34 cellular contexts compared by ENCODE assay signal in genomic region chr10:118810796-118811195, GRCh38.
"Had no signal": no experiment of that assay in that cellular context is flagged by ENCODE, and none has a peak within 500 bp of the region (broad histone marks: within the 10 kb centered on the region; RNA-seq: fewer than 3 reads in every experiment).

No MANE protein-coding gene starts in this region.

- H3K4me1 Mint-ChIP-seq: activated B cell treated with CpG ODN at 0.5 μM for 24 hours; activated CD8-positive, alpha-beta memory T cell treated with anti-CD3 and anti-CD28 coated beads, Interleukin-2, amount 10 ng/mL, durations not matched to agents 7 days and 5 days; activated naive CD4-positive, alpha-beta T cell treated with anti-CD3 and anti-CD28 coated beads, Interleukin-2, amount 50 U/mL, for 24 hours; activated naive CD8-positive, alpha-beta T cell treated with anti-CD3 and anti-CD28 coated beads, Interleukin-2, amount 50 U/mL, for 24 hours; T-helper 17 cell had no signal

- H3K36me3 ChIP-seq: adrenal gland, colonic mucosa, WERI-Rb-1 had no signal

- H3K36me3 Mint-ChIP-seq: activated CD4-positive, alpha-beta memory T cell treated with anti-CD3 and anti-CD28 coated beads for 36 hours; activated CD8-positive, alpha-beta memory T cell treated with anti-CD3 and anti-CD28 coated beads, Interleukin-2, amount 10 ng/mL, durations not matched to agents 7 days and 5 days; activated naive CD4-positive, alpha-beta T cell treated with anti-CD3 and anti-CD28 coated beads, Interleukin-2, amount 50 U/mL, for 24 hours; activated naive CD8-positive, alpha-beta T cell treated with anti-CD3 and anti-CD28 coated beads for 36 hours had no signal

- H3K27me3 Mint-ChIP-seq: activated CD8-positive, alpha-beta memory T cell treated with anti-CD3 and anti-CD28 coated beads, Interleukin-2, amount 10 ng/mL, durations not matched to agents 7 days and 5 days; activated naive CD4-positive, alpha-beta T cell treated with anti-CD3 and anti-CD28 coated beads, Interleukin-2, amount 50 U/mL, for 24 hours; activated naive CD8-positive, alpha-beta T cell treated with anti-CD3 and anti-CD28 coated beads for 36 hours; activated naive CD8-positive, alpha-beta T cell treated with anti-CD3 and anti-CD28 coated beads, Interleukin-2, amount 50 U/mL, for 24 hours had no signal

- H3K4me3 ChIP-seq: adrenal gland, body of pancreas, colonic mucosa, dorsolateral prefrontal cortex had no signal

- ATAC-seq: activated CD4-positive, CD25-positive, alpha-beta regulatory T cell treated with anti-CD3 and anti-CD28 coated beads, Interleukin-2, amount 50 U/mL, for 24 hours; activated CD8-positive, alpha-beta memory T cell treated with anti-CD3 and anti-CD28 coated beads, Interleukin-2, amount 10 ng/mL, durations not matched to agents 7 days and 5 days; activated CD8-positive, alpha-beta T cell treated with anti-CD3 and anti-CD28 coated beads, Interleukin-2, amount 10 ng/mL, durations not matched to agents 7 days and 5 days; body of pancreas; esophagus mucosa; T-helper 17 cell had no signal

- DNase-seq: activated B cell treated with CpG ODN at 0.5 μM for 24 hours; activated CD4-positive, alpha-beta memory T cell treated with anti-CD3 and anti-CD28 coated beads for 36 hours; activated CD4-positive, alpha-beta T cell treated with anti-CD3 and anti-CD28 coated beads for 48 hours; activated CD4-positive, alpha-beta T cell treated with anti-CD3 and anti-CD28 coated beads, Interleukin-2, amount 50 U/mL, for 1 hour; activated CD8-positive, alpha-beta memory T cell treated with anti-CD3 and anti-CD28 coated beads, Interleukin-2, amount 10 ng/mL, durations not matched to agents 7 days and 5 days; activated CD8-positive, alpha-beta memory T cell treated with anti-CD3 and anti-CD28 coated beads, Interleukin-2, amount 50 U/mL, for 4 hours; activated CD8-positive, alpha-beta T cell treated with anti-CD3 and anti-CD28 coated beads, Interleukin-2, amount 10 ng/mL, durations not matched to agents 7 days and 5 days; activated effector memory CD4-positive, alpha-beta T cell treated with anti-CD3 and anti-CD28 coated beads, Interleukin-2, amount 50 U/mL, for 16 hours; activated naive CD4-positive, alpha-beta T cell treated with anti-CD3 and anti-CD28 coated beads for 36 hours; activated naive CD8-positive, alpha-beta T cell treated with anti-CD3 and anti-CD28 coated beads for 36 hours; activated naive CD8-positive, alpha-beta T cell treated with anti-CD3 and anti-CD28 coated beads, Interleukin-2, amount 50 U/mL, for 24 hours; activated T-cell treated with anti-CD3 and anti-CD28 coated beads, Interleukin-2, amount 50 U/mL, for 1 hour; activated T-cell treated with anti-CD3 and anti-CD28 coated beads, Interleukin-2, amount 50 U/mL, for 48 hours; adrenal gland; amygdala; body of pancreas; central memory CD4-positive, alpha-beta T cell; cerebellar nuclear complex; colonic mucosa; effector memory CD4-positive, alpha-beta T cell; foreskin fibroblast; T-helper 1 cell; T-helper 17 cell; T1000; WERI-Rb-1 had no signal

- H3K27me3 ChIP-seq: adrenal gland, body of pancreas, colonic mucosa, dorsolateral prefrontal cortex had no signal

- H3K4me1 ChIP-seq: body of pancreas, colonic mucosa had no signal

- H3K9me3 Mint-ChIP-seq: activated B cell treated with CpG ODN at 0.5 μM for 24 hours; activated CD4-positive, alpha-beta memory T cell treated with anti-CD3 and anti-CD28 coated beads for 36 hours; activated naive CD4-positive, alpha-beta T cell treated with anti-CD3 and anti-CD28 coated beads for 36 hours; activated naive CD4-positive, alpha-beta T cell treated with anti-CD3 and anti-CD28 coated beads, Interleukin-2, amount 50 U/mL, for 24 hours; activated naive CD8-positive, alpha-beta T cell treated with anti-CD3 and anti-CD28 coated beads for 36 hours; activated naive CD8-positive, alpha-beta T cell treated with anti-CD3 and anti-CD28 coated beads, Interleukin-2, amount 50 U/mL, for 24 hours; activated T-helper 1 cell treated with anti-CD3 and anti-CD28 coated beads, Interleukin-12 subunit alpha, Interleukin-12 subunit beta, Interleukin-2, Interleukin-4 antibody, amounts not matched to agents 30 ng/mL and 10 ng/mL and 1 ng/mL, durations not matched to agents 14 hours and 24 hours and 36 hours; activated T-helper 2 cell treated with anti-CD3 and anti-CD28 coated beads, Interferon-gamma antibody, Interleukin-2, Interleukin-4, amounts not matched to agents 10 μg/mL and 5 μg/mL and 100 μg/mL, durations not matched to agents 14 hours and 24 hours and 36 hours; dendritic cell treated with granulocyte-macrophage colony-stimulating factor and Interleukin-4, amounts not matched to agents 40 ng/mL and 50 ng/mL, for 4 days; endodermal cell; T-helper 2 cell treated with Interferon-gamma antibody and Interleukin-4, amounts not matched to agents 5 μg/mL and 100 μg/mL, for 36 hours had no signal

- H3K27ac ChIP-seq: adrenal gland, body of pancreas, colonic mucosa, dorsolateral prefrontal cortex, WERI-Rb-1 had no signal

- H3K4me3 Mint-ChIP-seq: activated B cell treated with CpG ODN at 0.5 μM for 24 hours; activated CD4-positive, alpha-beta memory T cell treated with anti-CD3 and anti-CD28 coated beads for 36 hours; activated CD8-positive, alpha-beta memory T cell treated with anti-CD3 and anti-CD28 coated beads, Interleukin-2, amount 10 ng/mL, durations not matched to agents 7 days and 5 days; activated CD8-positive, alpha-beta T cell treated with anti-CD3 and anti-CD28 coated beads, Interleukin-2, amount 10 ng/mL, durations not matched to agents 7 days and 5 days; activated naive CD4-positive, alpha-beta T cell treated with anti-CD3 and anti-CD28 coated beads for 36 hours; activated naive CD4-positive, alpha-beta T cell treated with anti-CD3 and anti-CD28 coated beads, Interleukin-2, amount 50 U/mL, for 24 hours; activated naive CD8-positive, alpha-beta T cell treated with anti-CD3 and anti-CD28 coated beads for 36 hours; activated naive CD8-positive, alpha-beta T cell treated with anti-CD3 and anti-CD28 coated beads, Interleukin-2, amount 50 U/mL, for 24 hours; activated T-helper 1 cell treated with anti-CD3 and anti-CD28 coated beads, Interleukin-12 subunit alpha, Interleukin-12 subunit beta, Interleukin-2, Interleukin-4 antibody, amounts not matched to agents 30 ng/mL and 10 ng/mL and 1 ng/mL, durations not matched to agents 14 hours and 24 hours and 36 hours; dendritic cell treated with granulocyte-macrophage colony-stimulating factor and Interleukin-4, amounts not matched to agents 40 ng/mL and 50 ng/mL, for 4 days; endodermal cell; T-helper 17 cell; T-helper 2 cell treated with Interferon-gamma antibody and Interleukin-4, amounts not matched to agents 5 μg/mL and 100 μg/mL, for 36 hours had no signal

- H3K9me3 ChIP-seq: adrenal gland, body of pancreas, colonic mucosa had no signal

- H3K27ac Mint-ChIP-seq: activated B cell treated with CpG ODN at 0.5 μM for 24 hours; activated CD4-positive, alpha-beta memory T cell treated with anti-CD3 and anti-CD28 coated beads for 36 hours; activated CD8-positive, alpha-beta memory T cell treated with anti-CD3 and anti-CD28 coated beads, Interleukin-2, amount 10 ng/mL, durations not matched to agents 7 days and 5 days; activated CD8-positive, alpha-beta T cell treated with anti-CD3 and anti-CD28 coated beads, Interleukin-2, amount 10 ng/mL, durations not matched to agents 7 days and 5 days; activated naive CD4-positive, alpha-beta T cell treated with anti-CD3 and anti-CD28 coated beads for 36 hours; activated naive CD4-positive, alpha-beta T cell treated with anti-CD3 and anti-CD28 coated beads, Interleukin-2, amount 50 U/mL, for 24 hours; activated naive CD8-positive, alpha-beta T cell treated with anti-CD3 and anti-CD28 coated beads for 36 hours; activated naive CD8-positive, alpha-beta T cell treated with anti-CD3 and anti-CD28 coated beads, Interleukin-2, amount 50 U/mL, for 24 hours; activated T-helper 1 cell treated with anti-CD3 and anti-CD28 coated beads, Interleukin-12 subunit alpha, Interleukin-12 subunit beta, Interleukin-2, Interleukin-4 antibody, amounts not matched to agents 30 ng/mL and 10 ng/mL and 1 ng/mL, durations not matched to agents 14 hours and 24 hours and 36 hours; activated T-helper 2 cell treated with anti-CD3 and anti-CD28 coated beads, Interferon-gamma antibody, Interleukin-2, Interleukin-4, amounts not matched to agents 10 μg/mL and 5 μg/mL and 100 μg/mL, durations not matched to agents 14 hours and 24 hours and 36 hours; dendritic cell treated with granulocyte-macrophage colony-stimulating factor and Interleukin-4, amounts not matched to agents 40 ng/mL and 50 ng/mL, for 4 days; endodermal cell; T-helper 17 cell; T-helper 2 cell treated with Interferon-gamma antibody and Interleukin-4, amounts not matched to agents 5 μg/mL and 100 μg/mL, for 36 hours had no signal
